Comparison of ENCODE assay signal across 25 cellular contexts in genomic region chr19:38550376-38550775, GRCh38.
"Had no signal": no experiment of that assay in that cellular context is flagged by ENCODE, and none has a peak within 500 bp of the region (broad histone marks: within the 10 kb centered on the region; RNA-seq: fewer than 3 reads in every experiment).

No MANE protein-coding gene starts in this region.

- H3K27ac Mint-ChIP-seq: mesothelial cell of epicardium; natural killer cell; nephron progenitor cell; stimulated activated naive CD8-positive, alpha-beta T cell treated with anti-CD3 and anti-CD28 coated beads, Interleukin-15, Interleukin-2, amounts not matched to agents 100 ng/mL and 50 ng/mL, for 24 hours had no signal

- H3K4me1 Mint-ChIP-seq: mesothelial cell of epicardium, nephron progenitor cell had no signal

- H3K27me3 ChIP-seq: hepatocyte, pancreas, right atrium auricular region, spleen had no signal

- H3K27ac ChIP-seq: hepatocyte, left ventricle myocardium inferior, pancreas, prostate gland, right atrium auricular region, spleen, suprapubic skin, thoracic aorta, tibial artery, upper lobe of right lung had no signal

- H3K79me2 ChIP-seq: hepatocyte had no signal

- DNase-seq: islet precursor cell; left ventricle myocardium inferior; mesendoderm; naive B cell; natural killer cell; nephron progenitor cell; pancreas; spleen; stimulated activated CD4-positive, alpha-beta T cell treated with anti-CD3 and anti-CD28 coated beads, Interleukin-4, amount 100 ng/mL, for 24 hours; stimulated activated naive CD4-positive, alpha-beta T cell; tibial artery; trophoblast cell; upper lobe of right lung had no signal

- H3K9me3 Mint-ChIP-seq: naive B cell; natural killer cell; nephron progenitor cell; stimulated activated effector memory CD8-positive, alpha-beta T cell treated with anti-CD3 and anti-CD28 coated beads, Interleukin-12 subunit alpha, Interleukin-12 subunit beta, amount 100 ng/mL, for 72 hours; stimulated activated naive CD8-positive, alpha-beta T cell treated with anti-CD3 and anti-CD28 coated beads, Interleukin-15, Interleukin-2, amounts not matched to agents 100 ng/mL and 50 ng/mL, for 24 hours had no signal

- H3K4me2 ChIP-seq: hepatocyte had no signal

- H3K4me1 ChIP-seq: left ventricle myocardium inferior, pancreas, prostate gland, right atrium auricular region, suprapubic skin, tibial artery, upper lobe of right lung had no signal

- H3K9me3 ChIP-seq: left ventricle myocardium inferior, pancreas, prostate gland, right atrium auricular region, spleen, suprapubic skin, thoracic aorta, tibial artery, upper lobe of right lung had no signal

- H3K36me3 Mint-ChIP-seq: mesothelial cell of epicardium, natural killer cell had no signal

- H3K36me3 ChIP-seq: left ventricle myocardium inferior, pancreas, prostate gland, right atrium auricular region, spleen, suprapubic skin, thoracic aorta, tibial artery, upper lobe of right lung had no signal

- FAIRE-seq: pancreas, urothelium cell line had no signal

- ATAC-seq: natural killer cell; pancreas; sciatic nerve; stimulated activated effector memory CD8-positive, alpha-beta T cell treated with anti-CD3 and anti-CD28 coated beads, Interleukin-12 subunit alpha, Interleukin-12 subunit beta, amount 100 ng/mL, for 72 hours; upper lobe of right lung had no signal

- H2AFZ ChIP-seq: hepatocyte had no signal

- H3K4me3 ChIP-seq: hepatocyte, left ventricle myocardium inferior, lung, pancreas, prostate gland, right atrium auricular region, skin epidermis, spleen, suprapubic skin, thoracic aorta, tibial artery, upper lobe of right lung had no signal

- H3K4me3 Mint-ChIP-seq: mesothelial cell of epicardium; naive B cell; natural killer cell; nephron progenitor cell; stimulated activated naive CD8-positive, alpha-beta T cell treated with anti-CD3 and anti-CD28 coated beads, Interleukin-15, Interleukin-2, amounts not matched to agents 100 ng/mL and 50 ng/mL, for 24 hours had no signal
